In the genomic region with DNA sequence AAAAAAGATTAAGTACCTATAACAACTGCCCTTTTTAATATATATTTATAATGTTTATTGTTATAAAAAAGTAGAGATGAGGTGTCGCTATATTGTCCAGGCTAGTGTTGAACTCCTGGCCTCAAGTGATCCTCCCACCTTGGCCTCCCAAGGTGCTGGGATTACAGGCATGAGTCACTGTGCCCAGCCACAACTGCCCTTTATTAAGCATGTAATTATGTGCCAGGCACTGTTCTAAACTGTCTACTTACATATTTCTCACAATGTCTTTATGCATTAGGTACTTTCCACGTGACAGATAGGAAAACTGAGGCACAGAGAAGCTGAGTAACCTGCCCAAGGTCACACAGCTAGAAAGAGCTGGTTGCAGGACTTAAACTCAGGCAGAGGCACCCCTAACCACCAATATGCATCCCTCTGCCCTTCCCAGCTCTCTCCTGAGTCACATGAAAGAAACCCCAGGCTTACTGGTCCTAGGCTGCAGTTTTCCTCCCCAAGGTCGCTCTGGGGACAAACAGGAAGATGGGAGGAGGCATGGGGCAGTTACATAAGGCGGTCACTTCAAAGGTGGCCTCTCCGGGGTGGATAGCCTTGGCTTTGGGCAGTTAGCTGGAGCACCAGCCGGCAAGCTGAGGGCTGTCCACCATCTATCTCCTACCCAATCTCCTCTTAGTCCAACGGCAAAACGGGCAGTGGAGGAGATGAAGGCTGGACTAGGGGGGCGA, we compare ENCODE assay signal across 1 cellular context.
TF ChIP-seq lines count a peak whose summit lies in the region.

No MANE protein-coding gene starts in this region.

TF ChIP-seq in HepG2, 621 proteins besides CTCF, POLR2A, EP300 and RAD21 (continued from another document and continues in another):
- TF ChIP-seq, protein P1, sequence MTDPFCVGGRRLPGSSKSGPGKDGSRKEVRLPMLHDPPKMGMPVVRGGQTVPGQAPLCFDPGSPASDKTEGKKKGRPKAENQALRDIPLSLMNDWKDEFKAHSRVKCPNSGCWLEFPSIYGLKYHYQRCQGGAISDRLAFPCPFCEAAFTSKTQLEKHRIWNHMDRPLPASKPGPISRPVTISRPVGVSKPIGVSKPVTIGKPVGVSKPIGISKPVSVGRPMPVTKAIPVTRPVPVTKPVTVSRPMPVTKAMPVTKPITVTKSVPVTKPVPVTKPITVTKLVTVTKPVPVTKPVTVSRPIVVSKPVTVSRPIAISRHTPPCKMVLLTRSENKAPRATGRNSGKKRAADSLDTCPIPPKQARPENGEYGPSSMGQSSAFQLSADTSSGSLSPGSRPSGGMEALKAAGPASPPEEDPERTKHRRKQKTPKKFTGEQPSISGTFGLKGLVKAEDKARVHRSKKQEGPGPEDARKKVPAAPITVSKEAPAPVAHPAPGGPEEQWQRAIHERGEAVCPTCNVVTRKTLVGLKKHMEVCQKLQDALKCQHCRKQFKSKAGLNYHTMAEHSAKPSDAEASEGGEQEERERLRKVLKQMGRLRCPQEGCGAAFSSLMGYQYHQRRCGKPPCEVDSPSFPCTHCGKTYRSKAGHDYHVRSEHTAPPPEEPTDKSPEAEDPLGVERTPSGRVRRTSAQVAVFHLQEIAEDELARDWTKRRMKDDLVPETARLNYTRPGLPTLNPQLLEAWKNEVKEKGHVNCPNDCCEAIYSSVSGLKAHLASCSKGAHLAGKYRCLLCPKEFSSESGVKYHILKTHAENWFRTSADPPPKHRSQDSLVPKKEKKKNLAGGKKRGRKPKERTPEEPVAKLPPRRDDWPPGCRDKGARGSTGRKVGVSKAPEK (CRISPR knock-in tag; IDR thresholded peaks at IDR 0.05; ENCODE audit: borderline replicate concordance) = no peak
- TF ChIP-seq SKIL (CRISPR knock-in tag; IDR thresholded peaks at IDR 0.05; ENCODE audit: borderline replicate concordance) (peak; percentile 93), THAP11 (CRISPR knock-in tag; IDR thresholded peaks at IDR 0.05) (peak; percentile 51; the same call in 1 of the 2 replicates), ZNF850 (CRISPR knock-in tag; conservative IDR thresholded peaks at IDR 0.05) (no peak), ZNF136 (CRISPR knock-in tag; IDR thresholded peaks at IDR 0.05; ENCODE audit: low read depth) (no peak), ZNF577 (CRISPR knock-in tag; IDR thresholded peaks at IDR 0.05; ENCODE audit: borderline replicate concordance, low read depth) (no peak), ZBTB10 (CRISPR knock-in tag; IDR thresholded peaks at IDR 0.05; ENCODE audit: borderline replicate concordance) (no peak), CHD2 (IDR thresholded peaks at IDR 0.05; ENCODE audit: low read depth, low read length) (no peak), ZNF276 (CRISPR knock-in tag; IDR thresholded peaks at IDR 0.05; ENCODE audit: low read depth) (no peak), ZNF724P (CRISPR knock-in tag; IDR thresholded peaks at IDR 0.05; ENCODE audit: borderline replicate concordance) (0 out of 2 replicates have a peak, but pooled peaks have one; percentile 65), ZNF230 (CRISPR knock-in tag; IDR thresholded peaks at IDR 0.05) (no peak; the same call in 1 of the 2 replicates), ZSCAN29 (CRISPR knock-in tag; conservative IDR thresholded peaks at IDR 0.05) (peak; percentile 61; the same call in 1 of the 2 replicates), ZBTB42 (CRISPR knock-in tag; IDR thresholded peaks at IDR 0.05) (no peak), TFDP2 (CRISPR knock-in tag; IDR thresholded peaks at IDR 0.05) (no peak; the same call in 1 of the 2 replicates), CREB1 (IDR thresholded peaks at IDR 0.05) (no peak), CREB1 (CRISPR knock-in tag; IDR thresholded peaks at IDR 0.05) (no peak; the same call in 1 of the 2 replicates), TRIM22 (IDR thresholded peaks at IDR 0.05) (no peak), MED13 (CRISPR knock-in tag; IDR thresholded peaks at IDR 0.05) (peak; percentile 64; the same call in 1 of the 2 replicates), ZNF121 (CRISPR knock-in tag; IDR thresholded peaks at IDR 0.05) (peak; percentile 72), ZNF660 (CRISPR knock-in tag; IDR thresholded peaks at IDR 0.05; ENCODE audit: borderline replicate concordance, low read depth) (no peak), KMT2A (CRISPR knock-in tag; IDR thresholded peaks at IDR 0.05) (peak; percentile 47; the same call in 1 of the 2 replicates), YEATS2 (CRISPR knock-in tag; IDR thresholded peaks at IDR 0.05; ENCODE audit: borderline replicate concordance) (0 out of 2 replicates have a peak, but pooled peaks have one; percentile 42), ZNF549 (CRISPR knock-in tag; IDR thresholded peaks at IDR 0.05) (no peak), HHEX (CRISPR knock-in tag; IDR thresholded peaks at IDR 0.05) (no peak), SALL1 (CRISPR knock-in tag; IDR thresholded peaks at IDR 0.05) (peak; percentile 99), CENPX (CRISPR knock-in tag; IDR thresholded peaks at IDR 0.05) (no peak), RNF2 (conservative IDR thresholded peaks at IDR 0.05; ENCODE audit: low read depth) (no peak), ZNF333 (CRISPR knock-in tag; IDR thresholded peaks at IDR 0.05; ENCODE audit: borderline replicate concordance) (0 out of 2 replicates have a peak, but pooled peaks have one; percentile 31), RFX1 (IDR thresholded peaks at IDR 0.05) (no peak), DNMT1 (CRISPR knock-in tag; IDR thresholded peaks at IDR 0.05) (no peak), SMYD3 (CRISPR knock-in tag; IDR thresholded peaks at IDR 0.05) (no peak)
- TF ChIP-seq, protein P2, sequence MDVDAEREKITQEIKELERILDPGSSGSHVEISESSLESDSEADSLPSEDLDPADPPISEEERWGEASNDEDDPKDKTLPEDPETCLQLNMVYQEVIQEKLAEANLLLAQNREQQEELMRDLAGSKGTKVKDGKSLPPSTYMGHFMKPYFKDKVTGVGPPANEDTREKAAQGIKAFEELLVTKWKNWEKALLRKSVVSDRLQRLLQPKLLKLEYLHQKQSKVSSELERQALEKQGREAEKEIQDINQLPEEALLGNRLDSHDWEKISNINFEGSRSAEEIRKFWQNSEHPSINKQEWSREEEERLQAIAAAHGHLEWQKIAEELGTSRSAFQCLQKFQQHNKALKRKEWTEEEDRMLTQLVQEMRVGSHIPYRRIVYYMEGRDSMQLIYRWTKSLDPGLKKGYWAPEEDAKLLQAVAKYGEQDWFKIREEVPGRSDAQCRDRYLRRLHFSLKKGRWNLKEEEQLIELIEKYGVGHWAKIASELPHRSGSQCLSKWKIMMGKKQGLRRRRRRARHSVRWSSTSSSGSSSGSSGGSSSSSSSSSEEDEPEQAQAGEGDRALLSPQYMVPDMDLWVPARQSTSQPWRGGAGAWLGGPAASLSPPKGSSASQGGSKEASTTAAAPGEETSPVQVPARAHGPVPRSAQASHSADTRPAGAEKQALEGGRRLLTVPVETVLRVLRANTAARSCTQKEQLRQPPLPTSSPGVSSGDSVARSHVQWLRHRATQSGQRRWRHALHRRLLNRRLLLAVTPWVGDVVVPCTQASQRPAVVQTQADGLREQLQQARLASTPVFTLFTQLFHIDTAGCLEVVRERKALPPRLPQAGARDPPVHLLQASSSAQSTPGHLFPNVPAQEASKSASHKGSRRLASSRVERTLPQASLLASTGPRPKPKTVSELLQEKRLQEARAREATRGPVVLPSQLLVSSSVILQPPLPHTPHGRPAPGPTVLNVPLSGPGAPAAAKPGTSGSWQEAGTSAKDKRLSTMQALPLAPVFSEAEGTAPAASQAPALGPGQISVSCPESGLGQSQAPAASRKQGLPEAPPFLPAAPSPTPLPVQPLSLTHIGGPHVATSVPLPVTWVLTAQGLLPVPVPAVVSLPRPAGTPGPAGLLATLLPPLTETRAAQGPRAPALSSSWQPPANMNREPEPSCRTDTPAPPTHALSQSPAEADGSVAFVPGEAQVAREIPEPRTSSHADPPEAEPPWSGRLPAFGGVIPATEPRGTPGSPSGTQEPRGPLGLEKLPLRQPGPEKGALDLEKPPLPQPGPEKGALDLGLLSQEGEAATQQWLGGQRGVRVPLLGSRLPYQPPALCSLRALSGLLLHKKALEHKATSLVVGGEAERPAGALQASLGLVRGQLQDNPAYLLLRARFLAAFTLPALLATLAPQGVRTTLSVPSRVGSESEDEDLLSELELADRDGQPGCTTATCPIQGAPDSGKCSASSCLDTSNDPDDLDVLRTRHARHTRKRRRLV (CRISPR knock-in tag; IDR thresholded peaks at IDR 0.05) = no peak
- TF ChIP-seq, protein P3, sequence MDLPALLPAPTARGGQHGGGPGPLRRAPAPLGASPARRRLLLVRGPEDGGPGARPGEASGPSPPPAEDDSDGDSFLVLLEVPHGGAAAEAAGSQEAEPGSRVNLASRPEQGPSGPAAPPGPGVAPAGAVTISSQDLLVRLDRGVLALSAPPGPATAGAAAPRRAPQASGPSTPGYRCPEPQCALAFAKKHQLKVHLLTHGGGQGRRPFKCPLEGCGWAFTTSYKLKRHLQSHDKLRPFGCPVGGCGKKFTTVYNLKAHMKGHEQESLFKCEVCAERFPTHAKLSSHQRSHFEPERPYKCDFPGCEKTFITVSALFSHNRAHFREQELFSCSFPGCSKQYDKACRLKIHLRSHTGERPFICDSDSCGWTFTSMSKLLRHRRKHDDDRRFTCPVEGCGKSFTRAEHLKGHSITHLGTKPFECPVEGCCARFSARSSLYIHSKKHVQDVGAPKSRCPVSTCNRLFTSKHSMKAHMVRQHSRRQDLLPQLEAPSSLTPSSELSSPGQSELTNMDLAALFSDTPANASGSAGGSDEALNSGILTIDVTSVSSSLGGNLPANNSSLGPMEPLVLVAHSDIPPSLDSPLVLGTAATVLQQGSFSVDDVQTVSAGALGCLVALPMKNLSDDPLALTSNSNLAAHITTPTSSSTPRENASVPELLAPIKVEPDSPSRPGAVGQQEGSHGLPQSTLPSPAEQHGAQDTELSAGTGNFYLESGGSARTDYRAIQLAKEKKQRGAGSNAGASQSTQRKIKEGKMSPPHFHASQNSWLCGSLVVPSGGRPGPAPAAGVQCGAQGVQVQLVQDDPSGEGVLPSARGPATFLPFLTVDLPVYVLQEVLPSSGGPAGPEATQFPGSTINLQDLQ (CRISPR knock-in tag; IDR thresholded peaks at IDR 0.05) = no peak
- TF ChIP-seq, protein P4, sequence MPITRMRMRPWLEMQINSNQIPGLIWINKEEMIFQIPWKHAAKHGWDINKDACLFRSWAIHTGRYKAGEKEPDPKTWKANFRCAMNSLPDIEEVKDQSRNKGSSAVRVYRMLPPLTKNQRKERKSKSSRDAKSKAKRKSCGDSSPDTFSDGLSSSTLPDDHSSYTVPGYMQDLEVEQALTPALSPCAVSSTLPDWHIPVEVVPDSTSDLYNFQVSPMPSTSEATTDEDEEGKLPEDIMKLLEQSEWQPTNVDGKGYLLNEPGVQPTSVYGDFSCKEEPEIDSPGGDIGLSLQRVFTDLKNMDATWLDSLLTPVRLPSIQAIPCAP (CRISPR knock-in tag; IDR thresholded peaks at IDR 0.05; ENCODE audit: low read depth) = no peak
